18 cellular contexts compared by ENCODE assay signal in the genomic region with DNA sequence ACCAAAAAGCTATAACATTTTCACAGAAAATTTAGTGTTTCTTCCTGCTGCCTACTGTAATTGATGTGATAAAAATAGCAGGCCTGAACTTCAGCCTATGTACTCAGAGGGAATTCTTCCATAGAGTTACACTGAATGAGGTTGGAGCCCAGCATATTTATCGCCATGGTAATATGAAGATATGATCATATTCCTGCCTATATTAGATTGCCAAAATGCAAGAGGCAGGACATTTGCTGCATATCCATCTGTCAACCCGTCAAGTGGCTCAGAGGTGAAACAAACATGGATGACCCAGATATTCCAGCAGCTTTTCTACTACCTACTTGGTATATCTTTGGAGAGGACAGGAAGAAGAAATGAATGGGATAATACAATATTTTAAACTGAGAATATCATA.
DNase-seq lines count a peak whose midpoint lies in the region; ATAC-seq and TF ChIP-seq lines count a peak whose summit lies in the region.
"Had no signal": no experiment of that assay in that cellular context is flagged by ENCODE, and none has a peak within 500 bp of the region (broad histone marks: within the 10 kb centered on the region; RNA-seq: fewer than 3 reads in every experiment).

No MANE protein-coding gene starts in this region.

- intact Hi-C loops in left cardiac atrium (cut with DNase I), result no loop called here

- H3K27ac Mint-ChIP-seq in progenitor cell of endocrine pancreas, result no peak overlapping the region
- H3K27ac Mint-ChIP-seq: CD4-positive, alpha-beta T cell; HFFc6 had no signal

- no peaks in the 10 kb centered on the region for H3K27me3 Mint-ChIP-seq in progenitor cell of endocrine pancreas
- H3K27me3 Mint-ChIP-seq: CD4-positive, alpha-beta T cell had no signal

- H3K4me3 Mint-ChIP-seq in progenitor cell of endocrine pancreas (ENCODE audit: low read depth), result no peak overlapping the region
- H3K4me3 Mint-ChIP-seq: CD4-positive, alpha-beta T cell; HFFc6 had no signal

- DNase-seq in NCI-H2171 treated with DMSO at 0.1 percent for 48 hours (lab: John Stamatoyannopoulos, UW) (peak; percentile 57), NCI-H2171 (lab: John Stamatoyannopoulos, UW) (no peak), G401 (ENCODE audit: low spot score) (peak; percentile 19), NCI-H69 (lab: John Stamatoyannopoulos, UW) (peak; percentile 74), left cardiac atrium (no peak), progenitor cell of endocrine pancreas (ENCODE audit: low spot score, unreplicated experiment) (no peak), epidermal melanocyte (ENCODE audit: insufficient read length, low spot score) (no peak)
- DNase-seq: ACHN; C1 segment of cervical spinal cord; Calu3; CD4-positive, alpha-beta T cell; DMS 273 treated with DMSO at 0.1 percent for 48 hours; DMS79 treated with DMSO at 0.1 percent for 48 hours; EL; GDM1; HCEC 1CT; HFFc6 had no signal

- no peaks in the 10 kb centered on the region for H3K4me1 Mint-ChIP-seq in progenitor cell of endocrine pancreas (ENCODE audit: low read depth)

- no peaks in the 10 kb centered on the region for H3K9me3 Mint-ChIP-seq in progenitor cell of endocrine pancreas (ENCODE audit: low read depth)
- H3K9me3 Mint-ChIP-seq: HFFc6 had no signal

- no peak for TF ChIP-seq CTCF in progenitor cell of endocrine pancreas (IDR thresholded peaks at IDR 0.05; ENCODE audit: unreplicated experiment)

- ATAC-seq in left cardiac atrium (peak; percentile 23 to 27), GM18517 (IDR thresholded peaks at IDR 0.05; ENCODE audit: unreplicated experiment) (no peak)

- in situ Hi-C loops in G401 (cut with HindIII; ENCODE audit: low sequenced_read_pairs), result no loop called here

- no peaks in the 10 kb centered on the region for H3K36me3 Mint-ChIP-seq in progenitor cell of endocrine pancreas (ENCODE audit: insufficient read depth)

Comparison
In these comparisons a context has a peak if more than half of its experiments do, and no peak if none do; other contexts are left out.
1. DNase-seq: peak in NCI-H2171 treated with DMSO at 0.1 percent for 48 hours (single experiment), G401 (single experiment) and NCI-H69 (single experiment); none in NCI-H2171 (single experiment), left cardiac atrium (single experiment), progenitor cell of endocrine pancreas (single experiment) and epidermal melanocyte (single experiment).